In the genomic region with DNA sequence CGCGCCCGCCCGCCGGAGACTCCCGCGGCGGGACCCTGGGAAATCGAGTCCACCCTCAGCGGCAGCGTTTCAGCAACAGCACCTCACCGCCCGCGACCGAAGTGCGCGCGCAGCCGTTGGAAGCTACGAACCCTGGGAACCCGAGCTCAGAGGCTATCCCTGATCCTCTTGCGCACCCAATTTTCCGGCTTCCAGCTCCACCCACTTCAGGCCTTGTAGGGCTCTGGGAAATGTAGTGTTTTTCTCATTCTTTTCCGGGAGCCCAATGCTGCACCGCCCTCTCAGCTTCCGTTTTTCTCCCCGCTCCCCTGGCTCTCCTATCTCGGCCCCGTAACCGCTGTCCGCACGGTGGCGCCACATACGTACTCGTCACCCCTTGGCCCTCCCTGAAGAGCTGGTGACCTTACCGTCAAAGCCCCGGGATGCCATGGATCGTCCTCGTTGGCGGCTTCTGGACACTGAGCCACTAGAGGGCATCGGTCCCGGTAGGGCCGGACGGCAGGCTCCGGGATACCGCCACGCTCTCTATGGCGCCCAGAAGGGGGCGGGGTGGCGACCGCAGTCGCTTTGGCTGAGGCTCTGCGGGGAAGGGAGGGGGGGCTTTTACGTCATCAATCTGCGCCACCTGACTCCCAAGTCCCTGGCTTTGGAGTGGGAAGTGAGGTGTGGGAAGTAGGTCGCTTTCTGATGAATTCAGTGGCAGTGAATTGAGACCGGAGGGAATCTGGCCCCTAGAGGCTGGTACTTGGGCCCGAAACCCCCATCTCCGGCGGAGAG, we compare ENCODE assay signal across 7 cellular contexts.
A peak's percentile ranks its signal among the peaks of the same experiment; 100 is the strongest.
DNase-seq lines count a peak whose midpoint lies in the region; ATAC-seq and TF ChIP-seq lines count a peak whose summit lies in the region.

A gene (plus strand): TSS at position 687 of the 777 bp plus-strand sequence. CDS start 3,948 bp downstream, outside the sequence.
A gene (minus strand): TSS at position 102 of the 777 bp plus-strand sequence. CDS start 225 bp downstream, outside the sequence.

- peak within 1 kb of the TSS; percentile 97 for H3K4me3 ChIP-seq in astrocyte of the spinal cord (ENCODE audit: low read depth, low read length)
- peak within 1 kb of the TSS; percentile 98 for H3K4me3 ChIP-seq in retinal pigment epithelial cell (ENCODE audit: low read length)

- peak; percentile 81 for TF ChIP-seq POLR2A in GM18505 (IDR thresholded peaks at IDR 0.05; ENCODE audit: borderline replicate concordance, extremely low read depth, insufficient read depth, insufficient read length)

- ATAC-seq in GM18505 (IDR thresholded peaks at IDR 0.05; ENCODE audit: unreplicated experiment): peak; percentile 88
- peak; percentile 87 for ATAC-seq in HG02981 (IDR thresholded peaks at IDR 0.05; ENCODE audit: unreplicated experiment)

- in situ Hi-C loops in astrocyte of the spinal cord (cut with HindIII; ENCODE audit: low sequenced_read_pairs): no loop called here

- DNase-seq in NCI-H2029 treated with DMSO at 0.1 percent for 48 hours (lab: John Stamatoyannopoulos, UW) (peak; percentile 93), T1000 (lab: John Stamatoyannopoulos, UW) (peak; percentile 99), astrocyte of the spinal cord (ENCODE audit: low read depth, low spot score) (peak; percentile 99), hippocampal formation (lab: John Stamatoyannopoulos, UW) (peak; percentile 100), retinal pigment epithelial cell (ENCODE audit: low read depth) (peak; percentile 98)

- TF ChIP-seq CTCF in astrocyte of the spinal cord (IDR thresholded peaks at IDR 0.05; ENCODE audit: low read depth, low read length) (peak; percentile 92), retinal pigment epithelial cell (conservative IDR thresholded peaks at IDR 0.05; ENCODE audit: low read depth, low read length) (peak; percentile 85)

Comparison
In these comparisons a context has a peak if more than half of its experiments do, and no peak if none do; other contexts are left out.
1. Peak in every context shown above with its lines: DNase-seq, ATAC-seq and H3K4me3 ChIP-seq.